In the genomic region with DNA sequence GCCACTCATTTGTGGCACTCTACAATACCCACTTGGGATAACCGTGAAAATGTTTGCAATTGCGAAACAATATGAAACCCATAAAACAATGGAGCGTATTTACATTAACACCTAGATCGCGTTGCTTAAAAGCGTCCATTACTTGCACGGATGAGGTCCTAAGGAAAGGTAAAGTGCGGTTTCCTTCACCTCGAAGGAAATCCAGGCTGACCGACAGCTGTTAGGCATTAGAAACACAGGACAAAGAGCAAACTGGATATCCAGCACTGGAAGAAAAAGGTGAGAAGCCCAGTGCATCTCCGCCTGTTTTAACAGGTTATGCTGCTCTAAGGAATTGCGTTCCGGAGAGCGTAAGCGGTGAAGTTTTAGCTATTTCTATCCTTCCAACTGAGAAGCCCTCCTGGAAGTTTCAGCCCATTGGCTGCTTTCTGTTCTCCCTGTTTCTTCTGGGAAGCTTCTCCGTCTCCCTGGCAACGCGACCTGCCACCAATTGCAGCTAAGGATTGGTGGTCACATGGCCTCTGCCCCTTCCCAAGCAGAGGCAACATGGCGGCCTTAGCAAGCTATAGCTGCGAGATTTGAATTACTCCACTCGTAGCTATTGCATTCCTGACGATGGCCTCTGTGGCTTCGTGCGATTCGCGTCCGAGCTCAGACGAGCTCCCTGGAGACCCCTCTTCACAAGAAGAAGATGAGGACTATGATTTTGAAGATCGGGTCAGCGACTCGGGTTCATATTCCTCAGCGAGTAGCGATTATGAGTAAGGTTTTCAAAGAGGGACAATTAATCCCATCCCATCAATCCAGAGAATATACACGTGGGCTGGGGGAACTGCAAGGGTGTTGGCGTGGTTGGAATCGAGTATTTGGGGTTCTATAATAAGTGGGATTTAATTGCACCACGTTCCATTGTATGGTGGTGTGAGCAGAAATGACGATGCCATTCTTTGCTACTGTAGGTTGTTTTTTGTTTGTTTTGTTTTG, we compare ENCODE assay signal across 8 cellular contexts. TPM values are rescaled to one million over a fixed set of nuclear protein-coding genes. Genes with fewer than 3 reads are reported as not detected.
DNase-seq lines count a peak whose midpoint lies in the region; ATAC-seq and TF ChIP-seq lines count a peak whose summit lies in the region.

Gene INTU (plus strand): TSS at position 538 of the 984 bp plus-strand sequence. CDS start 78 bp downstream, at position 616.

- H2BK15ac ChIP-seq in neuronal stem cell (ENCODE audit: low read length) = no peak within 1 kb of the TSS

- H3K4me3 ChIP-seq in neuronal stem cell (ENCODE audit: low read length in 2 of 2) (peak within 1 kb of the TSS; percentile 68 to 88), OCI-LY7 (ENCODE audit: low read depth, low read length, poor library complexity, severe bottlenecking) (no peak within 1 kb of the TSS)

- no peak within 1 kb of the TSS for H2AK5ac ChIP-seq in neuronal stem cell (ENCODE audit: low read depth, low read length)

- H3K79me2 ChIP-seq in OCI-LY7 (ENCODE audit: insufficient read depth, low read depth, low read length) = no peaks in the 10 kb centered on the region

- H3K27me3 ChIP-seq in neuronal stem cell (ENCODE audit: control insufficient read depth in 3 of 3, insufficient read depth in 3 of 3, low read depth in 1 of 3, low read length in 3 of 3) = no peaks in the 10 kb centered on the region

- no peak within 1 kb of the TSS for H2BK5ac ChIP-seq in neuronal stem cell (ENCODE audit: low read length)

- intact Hi-C loops in Right ventricle myocardium inferior (cut with DNase I) (loop anchor here (5.0 kb wide), 1 partner anchor 150 kb away; the partner anchor contains the start of gene HSPA4L), OCI-LY7 (cut with micrococcal nuclease; ENCODE audit: unreplicated experiment) (no loop called here)

- peaks cover 47% of the 10 kb centered on the region for H3K27me3 Mint-ChIP-seq in activated naive CD8-positive, alpha-beta T cell treated with anti-CD3 and anti-CD28 coated beads, Interleukin-2, amount 50 U/mL, for 24 hours

- no TSS peak for BruUV-seq in OCI-LY7 (replicated peaks; lab: Mats Ljungman, UMichigan)

- no peak within 1 kb of the TSS for H4K8ac ChIP-seq in neuronal stem cell (ENCODE audit: low read depth, low read length)

- peaks cover 1% of the 10 kb centered on the region for H3K36me3 Mint-ChIP-seq in activated naive CD8-positive, alpha-beta T cell treated with anti-CD3 and anti-CD28 coated beads, Interleukin-2, amount 50 U/mL, for 24 hours (ENCODE audit: low read depth)

- no CpG with 5 or more reads among the region's 38 CpGs for WGBS in neuronal stem cell (ENCODE audit: extremely low coverage in 2 of 2, insufficient read length in 2 of 2, insufficient replicate concordance in 1 of 2), 2 donors

- no peak within 1 kb of the TSS for H3K18ac ChIP-seq in neuronal stem cell (ENCODE audit: low read length)

- no peak for TF ChIP-seq CTCF in OCI-LY7 (conservative IDR thresholded peaks at IDR 0.05; ENCODE audit: low read length)

- CTCF ChIA-PET in OCI-LY7 (lab: Charles Lee; ENCODE audit: unreplicated experiment) = no interaction called here

- no peak within 1 kb of the TSS for H3K4ac ChIP-seq in neuronal stem cell (ENCODE audit: low read length)

- no peak within 1 kb of the TSS for H4K91ac ChIP-seq in neuronal stem cell (ENCODE audit: low read depth, low read length, poor library complexity)

- DNase-seq in COLO829 (ENCODE audit: low spot score) = peak; percentile 100
- peak; percentile 94 for DNase-seq in NCI-H748 (lab: John Stamatoyannopoulos, UW; ENCODE audit: unreplicated experiment)
- DNase-seq in activated naive CD8-positive, alpha-beta T cell treated with anti-CD3 and anti-CD28 coated beads, Interleukin-2, amount 50 U/mL, for 24 hours = peak; percentile 44
- DNase-seq in Right ventricle myocardium inferior (ENCODE audit: missing footprints) = peak; percentile 95
- DNase-seq in neuronal stem cell (ENCODE audit: low spot score) = peak; percentile 87
- DNase-seq in OCI-LY7 (ENCODE audit: low spot score) = no peak

- H3K9me3 ChIP-seq in neuronal stem cell (replicated peaks in 1 of 2; ENCODE audit: control insufficient read depth in 2 of 2, insufficient read depth in 1 of 2, low read depth in 1 of 2, low read length in 2 of 2) (no peaks in the 10 kb centered on the region), OCI-LY7 (ENCODE audit: low read length) (no peaks in the 10 kb centered on the region)

- peak within 1 kb of the TSS; percentile 80 for H3K4me3 Mint-ChIP-seq in activated naive CD8-positive, alpha-beta T cell treated with anti-CD3 and anti-CD28 coated beads, Interleukin-2, amount 50 U/mL, for 24 hours

- H3K4me1 ChIP-seq in neuronal stem cell (ENCODE audit: control insufficient read depth in 2 of 2, insufficient read depth in 1 of 2, low read depth in 1 of 2, low read length in 2 of 2) (no peaks in the 10 kb centered on the region), OCI-LY7 (ENCODE audit: insufficient read depth, low read length, poor library complexity, severe bottlenecking) (no peaks in the 10 kb centered on the region)

- H3K9me2 ChIP-seq in OCI-LY7 (ENCODE audit: insufficient read depth, low read length) = no peaks in the 10 kb centered on the region

- H3K27ac Mint-ChIP-seq in activated naive CD8-positive, alpha-beta T cell treated with anti-CD3 and anti-CD28 coated beads, Interleukin-2, amount 50 U/mL, for 24 hours = no peak within 1 kb of the TSS

- H2BK12ac ChIP-seq in neuronal stem cell (ENCODE audit: low read length) = no peak within 1 kb of the TSS

- peak within 1 kb of the TSS; percentile 65 for H3K9ac ChIP-seq in neuronal stem cell (ENCODE audit: low read depth, low read length, poor library complexity)

- H2AFZ ChIP-seq in neuronal stem cell (ENCODE audit: low read length) = peak within 1 kb of the TSS; percentile 88
- H2AFZ ChIP-seq in OCI-LY7 (ENCODE audit: low read length) = no peak within 1 kb of the TSS

- H3K14ac ChIP-seq in neuronal stem cell (ENCODE audit: low read length) = no peak within 1 kb of the TSS

- no peaks in the 10 kb centered on the region for H4K20me1 ChIP-seq in OCI-LY7 (ENCODE audit: insufficient read depth, low read length)

- no peak within 1 kb of the TSS for H3K23ac ChIP-seq in neuronal stem cell (ENCODE audit: low read depth, low read length, poor library complexity)

- H2BK120ac ChIP-seq in neuronal stem cell (ENCODE audit: low read depth, low read length) = no peak within 1 kb of the TSS

- H3K4me1 Mint-ChIP-seq in activated naive CD8-positive, alpha-beta T cell treated with anti-CD3 and anti-CD28 coated beads, Interleukin-2, amount 50 U/mL, for 24 hours = peaks cover 11% of the 10 kb centered on the region

- H3K79me1 ChIP-seq in neuronal stem cell (ENCODE audit: low read depth, low read length) = peaks cover 2% of the 10 kb centered on the region

- H3K36me3 ChIP-seq in neuronal stem cell (replicated peaks in 1 of 2; ENCODE audit: control insufficient read depth in 2 of 2, insufficient read depth in 2 of 2, low read length in 2 of 2) = peaks cover 0 to 2% of the 10 kb centered on the region in 2 donors
- no peaks in the 10 kb centered on the region for H3K36me3 ChIP-seq in OCI-LY7 (ENCODE audit: insufficient read depth, low read length)

- POLR2A ChIA-PET in OCI-LY7 (lab: Charles Lee) = interaction anchor here (0.7 to 1.4 kb wide), 3 partner anchors 10 to 525 kb away, joined by 3 to 4 read pairs (median 3); no protein-coding TSS in a partner anchor

- ATAC-seq in GM19467 (IDR thresholded peaks at IDR 0.05; ENCODE audit: unreplicated experiment) (peak; percentile 96), HG03565 (IDR thresholded peaks at IDR 0.05; ENCODE audit: unreplicated experiment) (peak; percentile 99), Right ventricle myocardium inferior (peak; percentile 99)
- ATAC-seq in activated naive CD8-positive, alpha-beta T cell treated with anti-CD3 and anti-CD28 coated beads, Interleukin-2, amount 50 U/mL, for 24 hours = peak; percentile 75

- H3K4me2 ChIP-seq in neuronal stem cell (ENCODE audit: insufficient read depth, low read length, poor library complexity, severe bottlenecking) (peak within 1 kb of the TSS; percentile 75), OCI-LY7 (ENCODE audit: low read length) (no peak within 1 kb of the TSS)

- H3K27ac ChIP-seq in neuronal stem cell (replicated peaks; ENCODE audit: low read length) (no peak within 1 kb of the TSS), OCI-LY7 (ENCODE audit: low read depth, low read length, poor library complexity, severe bottlenecking) (no peak within 1 kb of the TSS)

- no peaks in the 10 kb centered on the region for H3K9me3 Mint-ChIP-seq in activated naive CD8-positive, alpha-beta T cell treated with anti-CD3 and anti-CD28 coated beads, Interleukin-2, amount 50 U/mL, for 24 hours

RNA-seq across cellular contexts. Expression of gene INTU, which starts in this region (rescaled TPM):
- total RNA-seq in Right ventricle myocardium inferior (4.1 TPM), OCI-LY7 (2022) (not detected in 2 replicates)
- polyA plus RNA-seq in neuronal stem cell (2013, experiment 1 of 2) = 11.2 TPM
- polyA plus RNA-seq in neuronal stem cell (2013, experiment 2 of 2) = 11.5 TPM
- not detected in 2 replicates for total RNA-seq in OCI-LY7 (2014; rRNA removed; shearing (Covaris generic))
